ENCODE assay signal across 16 cellular contexts in the genomic region with DNA sequence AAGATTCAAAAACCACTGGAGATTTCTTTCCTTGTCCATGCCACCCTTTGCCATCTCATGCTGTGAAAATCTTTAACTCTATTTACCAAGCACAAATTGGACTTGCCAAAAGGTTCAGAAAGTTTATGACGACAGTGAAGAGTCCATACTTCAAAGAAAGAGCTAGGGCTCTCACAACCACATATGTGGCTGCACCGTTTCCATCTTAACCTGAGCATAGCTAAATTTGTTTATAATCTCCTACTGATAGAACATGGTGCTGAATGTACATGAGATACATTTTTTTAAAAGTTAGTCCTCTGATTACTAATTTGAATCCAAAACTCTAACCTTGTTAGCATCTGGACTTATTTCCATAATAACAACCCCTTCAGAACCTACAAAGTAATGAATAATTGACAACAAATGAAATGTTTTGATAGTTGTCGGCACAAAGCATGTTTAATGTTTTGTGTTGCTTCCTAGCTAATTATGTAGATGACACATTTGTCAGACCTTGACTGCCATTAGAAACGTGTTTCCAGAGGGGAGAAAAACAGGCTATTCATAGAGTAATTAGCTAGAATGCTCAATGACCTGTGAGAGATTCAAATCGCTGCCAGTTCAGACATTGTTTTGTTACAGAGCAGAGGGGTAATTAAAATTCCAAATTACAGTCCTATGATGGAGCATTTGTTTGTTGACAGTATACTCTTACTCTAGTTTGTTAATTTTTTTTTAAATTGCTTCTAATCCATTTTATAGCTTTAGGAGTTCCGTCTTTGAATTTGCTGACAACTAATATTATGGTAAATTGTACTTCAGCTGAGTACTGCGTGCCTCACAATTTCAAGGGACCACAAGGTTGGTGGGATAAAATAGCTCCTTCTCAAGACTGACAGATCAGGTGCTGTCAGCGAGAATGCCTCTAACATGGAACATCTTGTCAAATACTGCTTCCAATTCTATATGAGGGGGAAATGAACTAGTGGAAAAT. TPM values are rescaled to one million over a fixed set of nuclear protein-coding genes. Genes with fewer than 3 reads are reported as not detected.
A peak's percentile ranks its signal among the peaks of the same experiment; 100 is the strongest.
DNase-seq lines count a peak whose midpoint lies in the region; FAIRE-seq and TF ChIP-seq lines count a peak whose summit lies in the region.
"Had no signal": no experiment of that assay in that cellular context is flagged by ENCODE, and none has a peak within 500 bp of the region (broad histone marks: within the 10 kb centered on the region; RNA-seq: fewer than 3 reads in every experiment).

No MANE protein-coding gene starts in this region.

- H3K4me3 Mint-ChIP-seq in activated T-cell treated with anti-CD3 and anti-CD28 coated beads, Interleukin-2, amount 50 U/mL, for 24 hours: no peak overlapping the region
- H3K4me3 Mint-ChIP-seq in activated T-helper 2 cell treated with anti-CD3 and anti-CD28 coated beads, Interferon-gamma antibody, Interleukin-2, Interleukin-4, amounts not matched to agents 10 μg/mL and 5 μg/mL and 100 μg/mL, durations not matched to agents 14 hours and 24 hours and 36 hours (ENCODE audit: low read depth): no peak overlapping the region

- no peak overlapping the region for H3K27ac ChIP-seq in kidney (ENCODE audit: low read depth in 2 of 2, low read length in 2 of 2)
- H3K27ac ChIP-seq: psoas muscle had no signal

- no peaks in the 10 kb centered on the region for H3K9me3 Mint-ChIP-seq in activated T-cell treated with anti-CD3 and anti-CD28 coated beads, Interleukin-2, amount 50 U/mL, for 24 hours
- H3K9me3 Mint-ChIP-seq in activated T-helper 2 cell treated with anti-CD3 and anti-CD28 coated beads, Interferon-gamma antibody, Interleukin-2, Interleukin-4, amounts not matched to agents 10 μg/mL and 5 μg/mL and 100 μg/mL, durations not matched to agents 14 hours and 24 hours and 36 hours: no peaks in the 10 kb centered on the region

- peaks cover 51% of the 10 kb centered on the region for H3K36me3 Mint-ChIP-seq in activated T-cell treated with anti-CD3 and anti-CD28 coated beads, Interleukin-2, amount 50 U/mL, for 24 hours (ENCODE audit: low read depth)
- peaks cover 58% of the 10 kb centered on the region for H3K36me3 Mint-ChIP-seq in activated T-helper 2 cell treated with anti-CD3 and anti-CD28 coated beads, Interferon-gamma antibody, Interleukin-2, Interleukin-4, amounts not matched to agents 10 μg/mL and 5 μg/mL and 100 μg/mL, durations not matched to agents 14 hours and 24 hours and 36 hours (ENCODE audit: low read depth)

- no peaks in the 10 kb centered on the region for H3K4me1 ChIP-seq in kidney (ENCODE audit: control insufficient read depth in 1 of 2, insufficient read depth in 1 of 2, low read depth in 1 of 2, low read length in 2 of 2)
- H3K4me1 ChIP-seq: psoas muscle had no signal

- no peaks in the 10 kb centered on the region for H3K36me3 ChIP-seq in kidney (ENCODE audit: control insufficient read depth in 1 of 2, insufficient read depth in 2 of 2, low read length in 2 of 2)

- intact Hi-C loops in activated T-helper 2 cell treated with anti-CD3 and anti-CD28 coated beads, Interferon-gamma antibody, Interleukin-2, Interleukin-4, amounts not matched to agents 10 μg/mL and 5 μg/mL and 100 μg/mL, durations not matched to agents 14 hours and 24 hours and 36 hours (cut with micrococcal nuclease): no loop called here
- intact Hi-C loops in kidney (cut with DNase I): no loop called here

- no peak for TF ChIP-seq CTCF in kidney (IDR thresholded peaks at IDR 0.05; ENCODE audit: borderline replicate concordance, extremely low read depth, insufficient read depth)

- no peak overlapping the region for H3K4me3 ChIP-seq in kidney (ENCODE audit: low read length in 2 of 2)
- H3K4me3 ChIP-seq: psoas muscle had no signal

- DNase-seq in activated T-cell treated with anti-CD3 and anti-CD28 coated beads, Interleukin-2, amount 50 U/mL, for 24 hours: no peak
- no peak for DNase-seq in activated T-cell treated with anti-CD3 and anti-CD28 coated beads, Interleukin-2, amount 50 U/mL, for 1 hour
- DNase-seq in NCI-H1436 treated with DMSO at 0.1 percent for 48 hours (lab: John Stamatoyannopoulos, UW) (peak; percentile 8), renal cortical epithelial cell (ENCODE audit: low read depth) (peak; percentile 51), kidney (no peak), GOT3 (lab: John Stamatoyannopoulos, UW) (no peak), hypothalamus (lab: John Stamatoyannopoulos, UW) (no peak)
- no peak for DNase-seq in activated T-helper 2 cell treated with anti-CD3 and anti-CD28 coated beads, Interferon-gamma antibody, Interleukin-2, Interleukin-4, amounts not matched to agents 10 μg/mL and 5 μg/mL and 100 μg/mL, durations not matched to agents 14 hours and 24 hours and 36 hours (ENCODE audit: low spot score)
- DNase-seq: amygdala, foreskin fibroblast, OCI-M1, psoas muscle, SK-N-SH had no signal

- no peak overlapping the region for H3K9ac ChIP-seq in kidney (ENCODE audit: low read length in 2 of 2)
- H3K9ac ChIP-seq: SK-N-SH had no signal

- H3K27ac Mint-ChIP-seq in activated T-cell treated with anti-CD3 and anti-CD28 coated beads, Interleukin-2, amount 50 U/mL, for 24 hours: peak overlapping the region; percentile 65
- H3K27ac Mint-ChIP-seq in activated T-helper 2 cell treated with anti-CD3 and anti-CD28 coated beads, Interferon-gamma antibody, Interleukin-2, Interleukin-4, amounts not matched to agents 10 μg/mL and 5 μg/mL and 100 μg/mL, durations not matched to agents 14 hours and 24 hours and 36 hours: peak overlapping the region; percentile 44

- H3K4me1 Mint-ChIP-seq in activated T-cell treated with anti-CD3 and anti-CD28 coated beads, Interleukin-2, amount 50 U/mL, for 24 hours (ENCODE audit: low read depth): peaks cover 86% of the 10 kb centered on the region
- H3K4me1 Mint-ChIP-seq in activated T-helper 2 cell treated with anti-CD3 and anti-CD28 coated beads, Interferon-gamma antibody, Interleukin-2, Interleukin-4, amounts not matched to agents 10 μg/mL and 5 μg/mL and 100 μg/mL, durations not matched to agents 14 hours and 24 hours and 36 hours (ENCODE audit: low read depth): peaks cover 54% of the 10 kb centered on the region

- H3K9me3 ChIP-seq in kidney (ENCODE audit: control insufficient read depth in 1 of 2, low read length in 2 of 2): no peaks in the 10 kb centered on the region
- H3K9me3 ChIP-seq: psoas muscle, SK-N-SH had no signal

- H3K27me3 Mint-ChIP-seq in activated T-cell treated with anti-CD3 and anti-CD28 coated beads, Interleukin-2, amount 50 U/mL, for 24 hours: no peaks in the 10 kb centered on the region
- no peaks in the 10 kb centered on the region for H3K27me3 Mint-ChIP-seq in activated T-helper 2 cell treated with anti-CD3 and anti-CD28 coated beads, Interferon-gamma antibody, Interleukin-2, Interleukin-4, amounts not matched to agents 10 μg/mL and 5 μg/mL and 100 μg/mL, durations not matched to agents 14 hours and 24 hours and 36 hours (ENCODE audit: low read depth)

- no peak for FAIRE-seq in kidney (lab: Jason Lieb, UNC)
- FAIRE-seq: H54 had no signal

RNA-seq across cellular contexts. Expression of a gene that starts 31.8 kb away (rescaled TPM):
- total RNA-seq in activated T-helper 2 cell treated with anti-CD3 and anti-CD28 coated beads, Interferon-gamma antibody, Interleukin-2, Interleukin-4, amounts not matched to agents 10 μg/mL and 5 μg/mL and 100 μg/mL, durations not matched to agents 14 hours and 24 hours and 36 hours: 54.1 and 58.3 TPM in 2 replicates
- not detected in 2 replicates for total RNA-seq in renal cortical epithelial cell
- total RNA-seq in kidney: 23.1 TPM
- 5.7 TPM for polyA plus RNA-seq in kidney (ENCODE audit: insufficient read depth, low read depth, low replicate concordance)
- total RNA-seq: HT-29 had no signal
- polyA plus RNA-seq: AG04450, SK-N-SH had no signal

Comparison
In these comparisons a context has a peak if more than half of its experiments do, and no peak if none do; other contexts are left out.
1. DNase-seq: peak in NCI-H1436 treated with DMSO at 0.1 percent for 48 hours (single experiment) and renal cortical epithelial cell (single experiment); none in activated T-cell treated with anti-CD3 and anti-CD28 coated beads, Interleukin-2, amount 50 U/mL, for 24 hours (single experiment), activated T-cell treated with anti-CD3 and anti-CD28 coated beads, Interleukin-2, amount 50 U/mL, for 1 hour (single experiment), activated T-helper 2 cell treated with anti-CD3 and anti-CD28 coated beads, Interferon-gamma antibody, Interleukin-2, Interleukin-4, amounts not matched to agents 10 μg/mL and 5 μg/mL and 100 μg/mL, durations not matched to agents 14 hours and 24 hours and 36 hours (single experiment), kidney (single experiment), GOT3 (single experiment) and hypothalamus (0 of 51).
2. RNA of a gene that starts 31.8 kb away (total RNA-seq): 54.1 to 58.3 TPM in activated T-helper 2 cell treated with anti-CD3 and anti-CD28 coated beads, Interferon-gamma antibody, Interleukin-2, Interleukin-4, amounts not matched to agents 10 μg/mL and 5 μg/mL and 100 μg/mL, durations not matched to agents 14 hours and 24 hours and 36 hours and 23.1 TPM in kidney (single experiment); not detected in renal cortical epithelial cell; every median in the first group is over 10 times any median in the second.